Comparison of ENCODE assay signal across 24 cellular contexts in genomic region chr6:2388554-2389324, GRCh38.
"Had no signal": no experiment of that assay in that cellular context is flagged by ENCODE, and none has a peak within 500 bp of the region (broad histone marks: within the 10 kb centered on the region; RNA-seq: fewer than 3 reads in every experiment).

No MANE protein-coding gene starts in this region.

- H3K9ac ChIP-seq: parathyroid adenoma had no signal

- ATAC-seq: esophagus mucosa; gastrocnemius medialis; left ventricle myocardium superior; natural killer cell treated with Interleukin-12 subunit alpha and Interleukin-12 subunit beta and Interleukin-15 and Interleukin-18, amount 100 ng/mL, for 72 hours; right cardiac atrium; stimulated activated naive B cell treated with anti-CD40 and anti-IgM and Interleukin-4, amounts not matched to agents 10 μg/mL and 1 μg/mL and 100 μg/mL, for 72 hours had no signal

- H3K4me3 ChIP-seq: dorsolateral prefrontal cortex, gastrocnemius medialis, lower lobe of right lung, prostate gland, stomach, thyroid gland had no signal

- FAIRE-seq: colon, keratinocyte, small intestine had no signal

- H3K79me2 ChIP-seq: parathyroid adenoma had no signal

- H3K27me3 ChIP-seq: dorsolateral prefrontal cortex, gastrocnemius medialis, neutrophil, stomach, thyroid gland had no signal

- DNase-seq: caudate nucleus; dorsolateral prefrontal cortex; effector CD4-positive, alpha-beta T cell; foreskin fibroblast; gastrocnemius medialis; head of caudate nucleus; left ventricle myocardium superior; lower lobe of right lung; right cardiac atrium; small intestine; stimulated activated CD4-positive, alpha-beta T cell treated with anti-CD3 and anti-CD28 coated beads, Interleukin-15, amount 100 ng/mL, for 24 hours; stimulated activated CD4-positive, alpha-beta T cell treated with anti-CD3 and anti-CD28 coated beads, Interleukin-2, amount 100 ng/mL, for 48 hours; stimulated activated naive B cell treated with anti-CD40 and anti-IgM and Interleukin-4, amounts not matched to agents 10 μg/mL and 1 μg/mL and 100 μg/mL, for 72 hours; stomach; thyroid gland had no signal

- H3K36me3 ChIP-seq: gastrocnemius medialis, lower lobe of right lung, neutrophil, prostate gland, thyroid gland had no signal

- H3K27me3 Mint-ChIP-seq: natural killer cell treated with Interleukin-12 subunit alpha and Interleukin-12 subunit beta and Interleukin-15 and Interleukin-18, amount 100 ng/mL, for 72 hours; stimulated activated naive B cell treated with anti-CD40 and anti-IgM and Interleukin-4, amounts not matched to agents 10 μg/mL and 1 μg/mL and 100 μg/mL, for 72 hours; type B pancreatic cell had no signal

- H3K4me1 ChIP-seq: gastrocnemius medialis, lower lobe of right lung, parathyroid adenoma, prostate gland, stomach, thyroid gland had no signal

- H3K27ac ChIP-seq: dorsolateral prefrontal cortex, epithelial cell of prostate, gastrocnemius medialis, lower lobe of right lung, neutrophil, parathyroid adenoma, prostate gland, stomach, thyroid gland had no signal

- H2AFZ ChIP-seq: parathyroid adenoma had no signal

- H3K9me3 Mint-ChIP-seq: natural killer cell treated with Interleukin-12 subunit alpha and Interleukin-12 subunit beta and Interleukin-15 and Interleukin-18, amount 100 ng/mL, for 72 hours had no signal

- H3K4me3 Mint-ChIP-seq: natural killer cell treated with Interleukin-12 subunit alpha and Interleukin-12 subunit beta and Interleukin-15 and Interleukin-18, amount 100 ng/mL, for 72 hours; stimulated activated naive B cell treated with anti-CD40 and anti-IgM and Interleukin-4, amounts not matched to agents 10 μg/mL and 1 μg/mL and 100 μg/mL, for 72 hours; type B pancreatic cell had no signal

- H3K9me3 ChIP-seq: gastrocnemius medialis, lower lobe of right lung, neutrophil, prostate gland, stomach, thyroid gland had no signal

- H3K27ac Mint-ChIP-seq: natural killer cell treated with Interleukin-12 subunit alpha and Interleukin-12 subunit beta and Interleukin-15 and Interleukin-18, amount 100 ng/mL, for 72 hours; stimulated activated naive B cell treated with anti-CD40 and anti-IgM and Interleukin-4, amounts not matched to agents 10 μg/mL and 1 μg/mL and 100 μg/mL, for 72 hours; type B pancreatic cell had no signal
